9 cellular contexts compared by ENCODE assay signal in genomic region chrX:12138366-12139313, GRCh38. TPM values are rescaled to one million over a fixed set of nuclear protein-coding genes. Genes with fewer than 3 reads are reported as not detected.
DNase-seq lines count a peak whose midpoint lies in the region; ATAC-seq, FAIRE-seq and TF ChIP-seq lines count a peak whose summit lies in the region.
"Had no signal": no experiment of that assay in that cellular context is flagged by ENCODE, and none has a peak within 500 bp of the region (broad histone marks: within the 10 kb centered on the region; RNA-seq: fewer than 3 reads in every experiment).

TSS of gene FRMPD4 (plus strand) at chrX:12138473. CDS start at chrX:12138972, 499 bp downstream.

- TF ChIP-seq CTCF in D721Med (IDR thresholded peaks at IDR 0.05; ENCODE audit: insufficient read depth, missing control alignments) (peak; percentile 28), pancreas (IDR thresholded peaks at IDR 0.05) (no peak), left lung (IDR thresholded peaks at IDR 0.05) (no peak)

- intact Hi-C loops in pancreas (cut with DNase I): no loop called here
- intact Hi-C loops in left lung (cut with DNase I): no loop called here

- H3K4me3 ChIP-seq in pancreas: peak within 1 kb of the TSS in 1 of 4 donors; percentile 20
- peak within 1 kb of the TSS in 1 of 2 donors; percentile 16 for H3K4me3 ChIP-seq in left lung

- DNase-seq in D721Med (ENCODE audit: insufficient read length, low spot score) (no peak), NCI-H774 (lab: John Stamatoyannopoulos, UW) (peak; percentile 1), frontal cortex (ENCODE audit: low spot score in 2 of 2) (no peak), pancreas (peak in 2 of 6 donors; percentile 51 to 54), LoVo (ENCODE audit: low spot score) (no peak), left lung (no peak)
- DNase-seq: OCI-M1 had no signal

- H3K9me3 ChIP-seq in pancreas (no peaks in the 10 kb centered on the region), left lung (no peaks in the 10 kb centered on the region)

- ATAC-seq in pancreas (peak in 3 of 4 donors; percentile 37 to 76 (median 61)), HG02973 (IDR thresholded peaks at IDR 0.05; ENCODE audit: unreplicated experiment) (no peak), left lung (no peak), GM19397 (IDR thresholded peaks at IDR 0.05; ENCODE audit: unreplicated experiment) (no peak)

- H3K36me3 ChIP-seq in pancreas (no peaks in the 10 kb centered on the region), left lung (no peaks in the 10 kb centered on the region)

- WGBS in pancreas, 2 donors: 1 to 13% methylated on average over 39 to 79 of the region's 80 CpGs

- H3K27me3 ChIP-seq in pancreas (peaks cover 0 to 18% (median 0%) of the 10 kb centered on the region in 4 donors), left lung (peaks cover 30 to 31% of the 10 kb centered on the region in 2 donors)

- no peak for FAIRE-seq in D721Med (lab: Jason Lieb, UNC)
- FAIRE-seq in frontal cortex (lab: Jason Lieb, UNC): no peak
- no peak for FAIRE-seq in pancreas (lab: Jason Lieb, UNC)

- no peaks in the 10 kb centered on the region for H3K4me1 ChIP-seq in pancreas
- no peaks in the 10 kb centered on the region for H3K4me1 ChIP-seq in left lung

- H3K27ac ChIP-seq in pancreas (no peak within 1 kb of the TSS), left lung (no peak within 1 kb of the TSS)

RNA-seq across cellular contexts. Expression of gene FRMPD4, which starts in this region (rescaled TPM):
- total RNA-seq in frontal cortex: 26.5 TPM
- under 1 TPM in 5 of 6 donors, not detected in 1; 0.03 to 0.15 (median 0.06) TPM for total RNA-seq in pancreas
- polyA plus RNA-seq in pancreas: under 1 TPM; 0.04 to 0.23 TPM
- not detected for total RNA-seq in left lung

Comparison
In these comparisons a context has a peak if more than half of its experiments do, and no peak if none do; other contexts are left out.
1. RNA of gene FRMPD4 (total RNA-seq): 26.5 TPM in frontal cortex (single experiment); 0.03 to 0.15 TPM in pancreas and not detected in left lung; every median in the first group is over 10 times any median in the second.
2. Peak in ATAC-seq in pancreas; RNA of the gene not detected or under 1 TPM.